8 cellular contexts compared by ENCODE assay signal in genomic region chr4:113979157-113979972, GRCh38. TPM values are rescaled to one million over a fixed set of nuclear protein-coding genes. Genes with fewer than 3 reads are reported as not detected.
A peak's percentile ranks its signal among the peaks of the same experiment; 100 is the strongest.
DNase-seq lines count a peak whose midpoint lies in the region; ATAC-seq, FAIRE-seq and TF ChIP-seq lines count a peak whose summit lies in the region.

Gene ARSJ (minus strand): TSS chr4:113979647. CDS start chr4:113978834, 813 bp downstream.

- WGBS in mesendoderm (ENCODE audit: extremely low coverage, insufficient coverage, low lambda C conversion rate) = no CpG with 5 or more reads among the region's 56 CpGs

- H2BK15ac ChIP-seq in mesendoderm (replicated peaks; ENCODE audit: low read depth) = no peak within 1 kb of the TSS

- H3K23ac ChIP-seq in mesendoderm (ENCODE audit: low read length) = no peak within 1 kb of the TSS

- peak; percentile 30 for ATAC-seq in activated CD8-positive, alpha-beta memory T cell treated with anti-CD3 and anti-CD28 coated beads, Interleukin-2, amount 10 ng/mL, durations not matched to agents 7 days and 5 days
- ATAC-seq in HG03025 (IDR thresholded peaks at IDR 0.05; ENCODE audit: low FRiP score, unreplicated experiment) (no peak), GM21381 (IDR thresholded peaks at IDR 0.05; ENCODE audit: unreplicated experiment) (no peak)

- H4K5ac ChIP-seq in mesendoderm (ENCODE audit: low read length) = no peak within 1 kb of the TSS

- peak within 1 kb of the TSS; percentile 24 for H3K18ac ChIP-seq in mesendoderm (ENCODE audit: low read length)

- no peak within 1 kb of the TSS for H2AK5ac ChIP-seq in mesendoderm (ENCODE audit: low read length)

- no peak within 1 kb of the TSS for H3K27ac Mint-ChIP-seq in activated CD8-positive, alpha-beta memory T cell treated with anti-CD3 and anti-CD28 coated beads, Interleukin-2, amount 10 ng/mL, durations not matched to agents 7 days and 5 days

- peak within 1 kb of the TSS; percentile 93 for H3K56ac ChIP-seq in mesendoderm (ENCODE audit: low read length)

- TF ChIP-seq CTCF in epithelial cell of esophagus (IDR thresholded peaks at IDR 0.05; ENCODE audit: insufficient read depth, low read depth, low read length, missing control alignments) = no peak

- peak within 1 kb of the TSS; percentile 91 for H3K27ac ChIP-seq in mesendoderm (ENCODE audit: low read depth, low read length)

- FAIRE-seq in HTR-8/SVneo (lab: Jason Lieb, UNC) = no peak

- H3K9me3 Mint-ChIP-seq in activated CD8-positive, alpha-beta memory T cell treated with anti-CD3 and anti-CD28 coated beads, Interleukin-2, amount 10 ng/mL, durations not matched to agents 7 days and 5 days (ENCODE audit: low read depth) = no peaks in the 10 kb centered on the region

- peak within 1 kb of the TSS; percentile 84 for H3K9ac ChIP-seq in mesendoderm (ENCODE audit: low read length)

- H3K79me2 ChIP-seq in mesendoderm (ENCODE audit: control insufficient read depth, insufficient read depth, low read length) = peaks cover 2% of the 10 kb centered on the region

- no peaks in the 10 kb centered on the region for H3K27me3 ChIP-seq in mesendoderm (ENCODE audit: insufficient read depth, low read length, poor library complexity)

- H3K36me3 Mint-ChIP-seq in activated CD8-positive, alpha-beta memory T cell treated with anti-CD3 and anti-CD28 coated beads, Interleukin-2, amount 10 ng/mL, durations not matched to agents 7 days and 5 days = no peaks in the 10 kb centered on the region

- H4K8ac ChIP-seq in mesendoderm (ENCODE audit: low read depth, low read length) = no peak within 1 kb of the TSS

- peak within 1 kb of the TSS; percentile 48 for H2BK5ac ChIP-seq in mesendoderm (ENCODE audit: low read length)

- H3K4me1 ChIP-seq in mesendoderm (ENCODE audit: control insufficient read depth, low read depth, low read length) = no peaks in the 10 kb centered on the region

- CTCF ChIA-PET in activated CD8-positive, alpha-beta memory T cell treated with anti-CD3 and anti-CD28 coated beads, Interleukin-2, amount 10 ng/mL, durations not matched to agents 7 days and 5 days (lab: Charles Lee) = no interaction called here

- H2BK120ac ChIP-seq in mesendoderm (ENCODE audit: low read depth, low read length) = no peak within 1 kb of the TSS

- peaks cover 58% of the 10 kb centered on the region for H3K27me3 Mint-ChIP-seq in activated CD8-positive, alpha-beta memory T cell treated with anti-CD3 and anti-CD28 coated beads, Interleukin-2, amount 10 ng/mL, durations not matched to agents 7 days and 5 days

- peak within 1 kb of the TSS; percentile 66 for H3K4ac ChIP-seq in mesendoderm (ENCODE audit: low read depth, low read length)

- H3K4me3 ChIP-seq in epithelial cell of esophagus (ENCODE audit: low read length) (peak within 1 kb of the TSS; percentile 86), mesendoderm (ENCODE audit: low read length) (peak within 1 kb of the TSS; percentile 84)

- no peaks in the 10 kb centered on the region for H3K36me3 ChIP-seq in mesendoderm (ENCODE audit: control insufficient read depth, insufficient read depth, low read length)

- H3K4me1 Mint-ChIP-seq in activated CD8-positive, alpha-beta memory T cell treated with anti-CD3 and anti-CD28 coated beads, Interleukin-2, amount 10 ng/mL, durations not matched to agents 7 days and 5 days = peaks cover 10% of the 10 kb centered on the region

- H3K4me3 Mint-ChIP-seq in activated CD8-positive, alpha-beta memory T cell treated with anti-CD3 and anti-CD28 coated beads, Interleukin-2, amount 10 ng/mL, durations not matched to agents 7 days and 5 days = peak within 1 kb of the TSS; percentile 56

- no peaks in the 10 kb centered on the region for H3K79me1 ChIP-seq in mesendoderm (ENCODE audit: low read length)

- DNase-seq in COLO829 (ENCODE audit: low spot score) = peak; percentile 63
- DNase-seq in HTR-8/SVneo (ENCODE audit: insufficient read length, low spot score) = peak; percentile 47
- DNase-seq in activated CD8-positive, alpha-beta memory T cell treated with anti-CD3 and anti-CD28 coated beads, Interleukin-2, amount 10 ng/mL, durations not matched to agents 7 days and 5 days = no peak
- peak; percentile 75 for DNase-seq in epithelial cell of esophagus (ENCODE audit: low read depth)
- peak; percentile 89 for DNase-seq in mesendoderm
- DNase-seq in stromal cell of bone marrow (ENCODE audit: low read depth) = peak; percentile 79

- H3K4me2 ChIP-seq in mesendoderm (ENCODE audit: low read length) = peak within 1 kb of the TSS; percentile 74

RNA-seq across cellular contexts. Expression of gene ARSJ, which starts in this region (rescaled TPM):
- total RNA-seq in activated CD8-positive, alpha-beta memory T cell treated with anti-CD3 and anti-CD28 coated beads, Interleukin-2, amount 10 ng/mL, durations not matched to agents 7 days and 5 days = not detected
- 2.2 TPM for polyA plus RNA-seq in mesendoderm (2013, experiment 1 of 2)
- 2.5 TPM for polyA plus RNA-seq in mesendoderm (2013, experiment 2 of 2)

Comparison
In these comparisons a context has a peak if more than half of its experiments do, and no peak if none do; other contexts are left out.
1. Peak in ATAC-seq in activated CD8-positive, alpha-beta memory T cell treated with anti-CD3 and anti-CD28 coated beads, Interleukin-2, amount 10 ng/mL, durations not matched to agents 7 days and 5 days; RNA of the gene not detected or under 1 TPM.